Comparison of ENCODE assay signal across 8 cellular contexts in genomic region chr1:171841050-171841910, GRCh38. TPM values are rescaled to one million over a fixed set of nuclear protein-coding genes. Genes with fewer than 3 reads are reported as not detected.
DNase-seq lines count a peak whose midpoint lies in the region; ATAC-seq, FAIRE-seq and TF ChIP-seq lines count a peak whose summit lies in the region.

DNM3 (plus strand) TSS chr1:171841498; CDS start chr1:171841657, 159 bp downstream.

- TF ChIP-seq POLR2A in H54 (IDR thresholded peaks at IDR 0.05; ENCODE audit: low read depth, low read length) (peak; percentile 61), prostate gland (IDR thresholded peaks at IDR 0.05) (peak; percentile 64), upper lobe of left lung (IDR thresholded peaks at IDR 0.05) (peak in 3 of 4 donors; percentile 21 to 71 (median 30))

- no peak for TF ChIP-seq CTCF in MM.1S (IDR thresholded peaks at IDR 0.05; ENCODE audit: low read length)
- TF ChIP-seq CTCF in prostate gland (IDR thresholded peaks at IDR 0.05): no peak
- peak in 1 of 6 experiments; percentile 11 for TF ChIP-seq CTCF in upper lobe of left lung (IDR thresholded peaks at IDR 0.05)

- 0 out of 2 replicates have a peak, but pooled peaks cover 5% of the 10 kb centered on the region for H3K27me3 ChIP-seq in MM.1S (replicated peaks; ENCODE audit: insufficient read depth, low read length)
- no peaks in the 10 kb centered on the region for H3K27me3 ChIP-seq in prostate gland (replicated peaks; ENCODE audit: insufficient read depth)
- no peaks in the 10 kb centered on the region for H3K27me3 ChIP-seq in upper lobe of left lung

- H3K4me1 ChIP-seq in MM.1S (ENCODE audit: low read length): peaks cover 5% of the 10 kb centered on the region; the same call in 1 of the 2 replicates
- no peaks in the 10 kb centered on the region for H3K4me1 ChIP-seq in prostate gland (replicated peaks)
- H3K4me1 ChIP-seq in upper lobe of left lung: peaks cover 7 to 21% (median 12%) of the 10 kb centered on the region in 4 donors

- TF ChIP-seq EP300 in upper lobe of left lung (IDR thresholded peaks at IDR 0.05): peak in 1 of 4 donors; percentile 39

- H3K36me3 ChIP-seq in MM.1S (replicated peaks; ENCODE audit: insufficient read depth, low read length) (no peaks in the 10 kb centered on the region), prostate gland (no peaks in the 10 kb centered on the region), upper lobe of left lung (no peaks in the 10 kb centered on the region)

- intact Hi-C loops in left ventricle myocardium superior (cut with micrococcal nuclease) (no loop called here), prostate gland (cut with DNase I) (no loop called here)

- H3K9me3 ChIP-seq in MM.1S (replicated peaks; ENCODE audit: insufficient read depth, low read length): no peaks in the 10 kb centered on the region
- H3K9me3 ChIP-seq in prostate gland: no peaks in the 10 kb centered on the region
- H3K9me3 ChIP-seq in upper lobe of left lung: no peaks in the 10 kb centered on the region

- peak within 1 kb of the TSS; percentile 55; the same call in 1 of the 2 replicates for H3K9ac ChIP-seq in MM.1S (ENCODE audit: low read length)

- peak within 1 kb of the TSS; percentile 97 for H2AFZ ChIP-seq in MM.1S (ENCODE audit: low read length)

- H3K4me3 ChIP-seq in MM.1S (ENCODE audit: low read length) (peak within 1 kb of the TSS; percentile 87), prostate gland (peak within 1 kb of the TSS; percentile 55 to 57), upper lobe of left lung (peak within 1 kb of the TSS; percentile 62 to 100 (median 66))

- H3F3A ChIP-seq in MM.1S (ENCODE audit: insufficient read depth, low read length): 0 out of 2 replicates have a peak, but pooled peaks cover 5% of the 10 kb centered on the region

- ATAC-seq in left ventricle myocardium superior: peak; percentile 99
- ATAC-seq in upper lobe of left lung (ENCODE audit: low FRiP score in 2 of 2): peak; percentile 96 to 99

- H3K4me2 ChIP-seq in MM.1S (ENCODE audit: low read depth, low read length): peak within 1 kb of the TSS; percentile 92

- no peak for FAIRE-seq in H54 (lab: Jason Lieb, UNC)

- H3K79me2 ChIP-seq in MM.1S (ENCODE audit: low read length): no peaks in the 10 kb centered on the region

- H3K9me2 ChIP-seq in MM.1S (replicated peaks; ENCODE audit: insufficient read depth, low read length): no peaks in the 10 kb centered on the region

- no peak within 1 kb of the TSS for H3K27ac ChIP-seq in MM.1S (ENCODE audit: low read length)
- peak within 1 kb of the TSS; percentile 53 to 66 for H3K27ac ChIP-seq in prostate gland
- H3K27ac ChIP-seq in upper lobe of left lung: peak within 1 kb of the TSS; percentile 78 to 83 (median 81)

- WGBS in prostate gland: 1% methylated on average over 65 of the region's 85 CpGs
- WGBS in upper lobe of left lung, 2 donors: 1 to 3% methylated on average over 16 to 31 of the region's 85 CpGs

- H4K20me1 ChIP-seq in MM.1S (ENCODE audit: insufficient read depth, low read length): no peaks in the 10 kb centered on the region

- DNase-seq in EL: peak; percentile 80
- DNase-seq in H54 (ENCODE audit: insufficient read length, low spot score): peak; percentile 86
- peak; percentile 89 for DNase-seq in MM.1S
- peak; percentile 70 for DNase-seq in T follicular helper cell (ENCODE audit: low read depth)
- peak in 55 of 56 donors; percentile 55 to 96 (median 85) for DNase-seq in amygdala (lab: John Stamatoyannopoulos, UW)
- peak; percentile 90 for DNase-seq in left ventricle myocardium superior
- peak; percentile 63 for DNase-seq in prostate gland (ENCODE audit: low spot score)
- DNase-seq in upper lobe of left lung: peak; percentile 91 to 98

RNA-seq across cellular contexts. Expression of gene DNM3, which starts in this region (rescaled TPM):
- total RNA-seq in left ventricle myocardium superior (2.3 TPM), prostate gland (1 to 10 TPM; 2.3 to 5.3 TPM), upper lobe of left lung (10 to 100 TPM in 3 of 6 donors, 1 to 10 TPM in 3; 7.1 to 30.4 (median 10.3) TPM)
